20 cellular contexts compared by ENCODE assay signal in genomic region chr10:118031351-118032075, GRCh38. TPM values are rescaled to one million over a fixed set of nuclear protein-coding genes. Genes with fewer than 3 reads are reported as not detected.
DNase-seq lines count a peak whose midpoint lies in the region; ATAC-seq, FAIRE-seq and TF ChIP-seq lines count a peak whose summit lies in the region.
"Had no signal": no experiment of that assay in that cellular context is flagged by ENCODE, and none has a peak within 500 bp of the region (broad histone marks: within the 10 kb centered on the region; RNA-seq: fewer than 3 reads in every experiment).

No MANE protein-coding gene starts in this region.

- CTCF ChIA-PET in SK-N-SH (lab: Yijun Ruan, JAX), result no interaction called here
- CTCF ChIA-PET in WTC11 (lab: Charles Lee), result no interaction called here

- H3K36me3 ChIP-seq in SK-N-SH (replicated peaks in 1 of 2; ENCODE audit: control insufficient read depth in 1 of 2, insufficient read depth in 2 of 2, low read length in 1 of 2) (peaks cover 6 to 23% of the 10 kb centered on the region in 2 experiments), astrocyte (ENCODE audit: insufficient read depth, low read length) (no peaks in the 10 kb centered on the region)
- H3K36me3 ChIP-seq: BE2C, SJCRH30 had no signal

- H3K9me3 Mint-ChIP-seq in astrocyte (ENCODE audit: unreplicated experiment) (no peaks in the 10 kb centered on the region), mesothelial cell of epicardium (no peaks in the 10 kb centered on the region), WTC11 (no peaks in the 10 kb centered on the region)
- H3K9me3 Mint-ChIP-seq: CD4-positive, alpha-beta T cell; H9 had no signal

- H3K9me2 ChIP-seq in SK-N-SH, result no peaks in the 10 kb centered on the region

- H3K27ac ChIP-seq in SK-N-SH (ENCODE audit: low read depth in 2 of 2, low read length in 1 of 2) (0 out of 4 replicates have a peak overlapping the region, but pooled peaks of 1 of the 2 experiments have one; percentile 3), astrocyte (ENCODE audit: low read depth, low read length) (no peak overlapping the region)
- H3K27ac ChIP-seq: 22Rv1, RWPE1, SJCRH30 had no signal

- 67% methylated on average over 2 of the region's 2 CpGs for WGBS in SK-N-SH (ENCODE audit: low lambda C conversion rate)

- H3K4me3 ChIP-seq in SK-N-SH (ENCODE audit: low read depth in 2 of 2, low read length in 1 of 2) (no peak overlapping the region), astrocyte (ENCODE audit: insufficient read depth, low read depth, low read length) (no peak overlapping the region), foreskin fibroblast (ENCODE audit: low read depth in 1 of 2, low read length in 2 of 2) (no peak overlapping the region)
- H3K4me3 ChIP-seq: GM12878, SJCRH30 had no signal

- H3K27me3 Mint-ChIP-seq in astrocyte (ENCODE audit: low read depth, unreplicated experiment) (no peaks in the 10 kb centered on the region), mesothelial cell of epicardium (ENCODE audit: low read depth) (no peaks in the 10 kb centered on the region), WTC11 (ENCODE audit: low read depth) (no peaks in the 10 kb centered on the region)
- H3K27me3 Mint-ChIP-seq: CD4-positive, alpha-beta T cell had no signal

- H3K79me2 ChIP-seq in SK-N-SH (ENCODE audit: insufficient read depth) (peaks cover 6% of the 10 kb centered on the region), astrocyte (ENCODE audit: insufficient read depth, low read length) (no peaks in the 10 kb centered on the region)

- no peaks in the 10 kb centered on the region for H3K27me3 ChIP-seq in SK-N-SH (ENCODE audit: insufficient read depth)
- no peaks in the 10 kb centered on the region for H3K27me3 ChIP-seq in astrocyte (ENCODE audit: insufficient read depth, low read length)
- H3K27me3 ChIP-seq: BE2C, SJCRH30 had no signal

- TF ChIP-seq EP300 in SK-N-SH (IDR thresholded peaks at IDR 0.05; ENCODE audit: borderline replicate concordance in 1 of 2, low read depth in 1 of 2, low read length in 1 of 2), result no peak

- H3K4me2 ChIP-seq in SK-N-SH (no peak overlapping the region), astrocyte (ENCODE audit: low read length) (no peak overlapping the region)

- ATAC-seq in SK-N-SH treated with all-trans-retinoic acid at 6 μM for 48 hours (peak; percentile 51; the same call in 1 of the 3 replicates), WTC11 (no peak)
- ATAC-seq: GM12878 had no signal

- H3F3A ChIP-seq in SK-N-SH (replicated peaks; ENCODE audit: insufficient read depth), result peaks cover 6% of the 10 kb centered on the region

- no peak for DNase-seq in SK-N-SH
- peak; percentile 25 for DNase-seq in astrocyte (ENCODE audit: low read depth)
- no peak for DNase-seq in mesothelial cell of epicardium (ENCODE audit: low spot score in 2 of 2, unreplicated experiment in 2 of 2)
- no peak for DNase-seq in SKM-1 (lab: John Stamatoyannopoulos, UW; ENCODE audit: unreplicated experiment)
- no peak for DNase-seq in WTC11 (ENCODE audit: low spot score)
- no peak for DNase-seq in foreskin fibroblast
- DNase-seq: BE2C; Calu3; CD4-positive, alpha-beta T cell; H9; Karpas-422; NCI-H1105 treated with DMSO at 0.1 percent for 48 hours; NCI-H187 treated with DMSO at 0.1 percent for 48 hours; SJCRH30 had no signal

- no peak overlapping the region for H3K9ac ChIP-seq in SK-N-SH
- H3K9ac ChIP-seq in astrocyte (ENCODE audit: low read length), result no peak overlapping the region

- no peak overlapping the region for H3K4me3 Mint-ChIP-seq in astrocyte (ENCODE audit: unreplicated experiment)
- no peak overlapping the region for H3K4me3 Mint-ChIP-seq in mesothelial cell of epicardium
- H3K4me3 Mint-ChIP-seq in WTC11, result no peak overlapping the region
- H3K4me3 Mint-ChIP-seq: CD4-positive, alpha-beta T cell; H9 had no signal

- no peak for TF ChIP-seq RAD21 in SK-N-SH (IDR thresholded peaks at IDR 0.05; ENCODE audit: low read length)

- POLR2A ChIA-PET in SK-N-SH (lab: Yijun Ruan, JAX), result no interaction called here
- POLR2A ChIA-PET in WTC11 (lab: Charles Lee), result no interaction called here

- no peak for TF ChIP-seq CTCF in SK-N-SH (IDR thresholded peaks at IDR 0.05)
- TF ChIP-seq CTCF in astrocyte (IDR thresholded peaks at IDR 0.05; ENCODE audit: insufficient read depth, low read depth, low read length), result no peak
- TF ChIP-seq CTCF in mesothelial cell of epicardium (IDR thresholded peaks at IDR 0.05; ENCODE audit: unreplicated experiment), result no peak
- no peak for TF ChIP-seq CTCF in WTC11 (IDR thresholded peaks at IDR 0.05)
- no peak for TF ChIP-seq CTCF in foreskin fibroblast (IDR thresholded peaks at IDR 0.05; ENCODE audit: low read depth, low read length)

- H3K4me1 ChIP-seq in SK-N-SH (ENCODE audit: control insufficient read depth in 1 of 2, insufficient read depth in 2 of 2, low read depth in 1 of 2, low read length in 1 of 2), result peaks cover 3 to 10% of the 10 kb centered on the region in 2 experiments; a peak in 3 of 4 replicates
- H3K4me1 ChIP-seq in astrocyte (ENCODE audit: insufficient read depth, low read length), result no peaks in the 10 kb centered on the region

- no peaks in the 10 kb centered on the region for H4K20me1 ChIP-seq in SK-N-SH (ENCODE audit: insufficient read depth)
- no peaks in the 10 kb centered on the region for H4K20me1 ChIP-seq in astrocyte (ENCODE audit: insufficient read depth, low read length)

- H2AFZ ChIP-seq in SK-N-SH (ENCODE audit: low read depth) (no peak overlapping the region), astrocyte (ENCODE audit: low read depth, low read length) (no peak overlapping the region)

- H3K36me3 Mint-ChIP-seq in astrocyte (ENCODE audit: low read depth, unreplicated experiment) (no peaks in the 10 kb centered on the region), mesothelial cell of epicardium (peaks cover 5% of the 10 kb centered on the region), WTC11 (no peaks in the 10 kb centered on the region; the same call in 1 of the 2 replicates)

- no peak for FAIRE-seq in astrocyte (lab: Jason Lieb, UNC)
- peak; percentile 72 for FAIRE-seq in islet of Langerhans (lab: Jason Lieb, UNC)
- FAIRE-seq: GM12878, GM18507 had no signal

- peak overlapping the region; percentile 2 for H3K27ac Mint-ChIP-seq in astrocyte (ENCODE audit: unreplicated experiment)
- H3K27ac Mint-ChIP-seq in mesothelial cell of epicardium, result no peak overlapping the region
- H3K27ac Mint-ChIP-seq in WTC11, result no peak overlapping the region; the same call in 1 of the 2 replicates
- H3K27ac Mint-ChIP-seq: CD4-positive, alpha-beta T cell had no signal

- H3K4me1 Mint-ChIP-seq in astrocyte (ENCODE audit: low read depth, unreplicated experiment), result peaks cover 19% of the 10 kb centered on the region
- peaks cover 13% of the 10 kb centered on the region for H3K4me1 Mint-ChIP-seq in mesothelial cell of epicardium
- H3K4me1 Mint-ChIP-seq in WTC11, result peaks cover 33% of the 10 kb centered on the region

- no peaks in the 10 kb centered on the region for H3K9me3 ChIP-seq in SK-N-SH
- H3K9me3 ChIP-seq in astrocyte (ENCODE audit: insufficient read depth, low read depth, low read length), result no peaks in the 10 kb centered on the region
- H3K9me3 ChIP-seq: BE2C, SJCRH30 had no signal

TF ChIP-seq in SK-N-SH treated with all-trans-retinoic acid at 6 μM for 48 hours, 23 proteins besides CTCF, POLR2A, EP300 and RAD21:
- TF ChIP-seq POU6F1 (CRISPR knock-in tag; IDR thresholded peaks at IDR 0.05; ENCODE audit: borderline replicate concordance, low read depth), result no peak

TF ChIP-seq in SK-N-SH, 30 proteins besides CTCF, POLR2A, EP300 and RAD21 (continues in another document):
- TF ChIP-seq TAF1 (IDR thresholded peaks at IDR 0.05; ENCODE audit: borderline replicate concordance, low read depth, low read length) (no peak), NRF1 (IDR thresholded peaks at IDR 0.05; ENCODE audit: low read depth, low read length) (no peak), NFIC (IDR thresholded peaks at IDR 0.05; ENCODE audit: borderline replicate concordance) (no peak), POLR2AphosphoS5 (IDR thresholded peaks at IDR 0.05; ENCODE audit: low read depth, low read length) (no peak), YY1 (IDR thresholded peaks at IDR 0.05; ENCODE audit: low read depth) (no peak), FOXM1 (IDR thresholded peaks at IDR 0.05; ENCODE audit: low read depth) (no peak), USF2 (IDR thresholded peaks at IDR 0.05; ENCODE audit: borderline replicate concordance, low read depth, low read length) (no peak), FOSL2 (IDR thresholded peaks at IDR 0.05; ENCODE audit: borderline replicate concordance, low read depth) (no peak)

TF ChIP-seq in WTC11, 78 proteins besides CTCF, POLR2A, EP300 and RAD21:
- no peak for TF ChIP-seq ZNF425 (CRISPR knock-in tag; conservative IDR thresholded peaks at IDR 0.05)
- no peak for TF ChIP-seq TP53 (CRISPR knock-in tag; IDR thresholded peaks at IDR 0.05)
- TF ChIP-seq CDX4 (CRISPR knock-in tag; IDR thresholded peaks at IDR 0.05; ENCODE audit: borderline replicate concordance), result no peak
- no peak for TF ChIP-seq MXD4 (CRISPR knock-in tag; IDR thresholded peaks at IDR 0.05; ENCODE audit: borderline replicate concordance)

RNA-seq across cellular contexts. Expression of gene RAB11FIP2, which starts 15.2 kb away (rescaled TPM):
- 3.0 and 4.4 TPM in 2 replicates for polyA plus RNA-seq in SK-N-SH (2012; rRNA removed)
- 4.7 and 6.6 TPM in 2 replicates for polyA plus RNA-seq in SK-N-SH (2012; cell fraction: cytosol; rRNA removed)
- 3.0 and 6.2 TPM in 2 replicates for polyA plus RNA-seq in SK-N-SH (2012; cell fraction: nucleus; rRNA removed)
- 13.5 and 17.4 TPM in 2 replicates for total RNA-seq in astrocyte
- total RNA-seq in mesothelial cell of epicardium, result 29.5 to 32.5 TPM (median 31.8 TPM) in 3 replicates
- 11.2 to 12.2 TPM (median 11.6 TPM) in 3 replicates for total RNA-seq in WTC11 (2021)
